ENCODE assay signal across 8 cellular contexts in genomic region chr7:103101543-103101942, GRCh38.
"Had no signal": no experiment of that assay in that cellular context is flagged by ENCODE, and none has a peak within 500 bp of the region (broad histone marks: within the 10 kb centered on the region; RNA-seq: fewer than 3 reads in every experiment).

No MANE protein-coding gene starts in this region.

- H3K9me3 Mint-ChIP-seq: GM23338, H9 had no signal

- H3K4me3 Mint-ChIP-seq: GM23338, H9 had no signal

- H3K4me3 ChIP-seq: GM23338, K562 had no signal

- FAIRE-seq: H1, H54, K562 had no signal

- DNase-seq: H9, HCEC 1CT, IMR-90 had no signal

- H3K27ac ChIP-seq: HL-60 had no signal

- H3K27ac Mint-ChIP-seq: GM23338, H9 had no signal

- ATAC-seq: GM23338, K562 had no signal
